Comparison of ENCODE assay signal across 8 cellular contexts in genomic region chr9:88388203-88388885, GRCh38. TPM values are rescaled to one million over a fixed set of nuclear protein-coding genes. Genes with fewer than 3 reads are reported as not detected.
A peak's percentile ranks its signal among the peaks of the same experiment; 100 is the strongest.
DNase-seq lines count a peak whose midpoint lies in the region; ATAC-seq and TF ChIP-seq lines count a peak whose summit lies in the region.

Gene SPIN1 (plus strand): TSS chr9:88388444. CDS start chr9:88426540, 38,096 bp downstream.

- no peaks in the 10 kb centered on the region for H3K27me3 Mint-ChIP-seq in natural killer cell treated with Interleukin-12 subunit alpha and Interleukin-12 subunit beta and Interleukin-15 and Interleukin-18, amount 100 ng/mL, for 72 hours

- peak within 1 kb of the TSS; percentile 95 for H3K4me3 Mint-ChIP-seq in natural killer cell treated with Interleukin-12 subunit alpha and Interleukin-12 subunit beta and Interleukin-15 and Interleukin-18, amount 100 ng/mL, for 72 hours

- no peaks in the 10 kb centered on the region for H3K27me3 ChIP-seq in HUES48 (ENCODE audit: control insufficient read depth, insufficient read depth, low read length)

- H3K9ac ChIP-seq in HUES48 (ENCODE audit: low read depth, low read length), result peak within 1 kb of the TSS; percentile 98

- no peaks in the 10 kb centered on the region for H3K36me3 Mint-ChIP-seq in natural killer cell treated with Interleukin-12 subunit alpha and Interleukin-12 subunit beta and Interleukin-15 and Interleukin-18, amount 100 ng/mL, for 72 hours

- H3K27ac Mint-ChIP-seq in natural killer cell treated with Interleukin-12 subunit alpha and Interleukin-12 subunit beta and Interleukin-15 and Interleukin-18, amount 100 ng/mL, for 72 hours, result peak within 1 kb of the TSS; percentile 89 to 90

- H3K4me1 ChIP-seq in HUES48 (ENCODE audit: control insufficient read depth, insufficient read depth, low read length), result peaks cover 43% of the 10 kb centered on the region

- peak; percentile 0 for DNase-seq in DMS79 (lab: John Stamatoyannopoulos, UW)
- peak; percentile 62 for DNase-seq in RPMI7951 (ENCODE audit: low read depth)
- DNase-seq in activated T-helper 1 cell treated with anti-CD3 and anti-CD28 coated beads, Interleukin-2, amount 50 U/mL, for 16 hours (ENCODE audit: low read depth in 1 of 2, low spot score in 1 of 2), result peak; percentile 70 to 82
- peak; percentile 55 for DNase-seq in fibroblast of mammary gland (ENCODE audit: low read depth)
- peak; percentile 87 for DNase-seq in natural killer cell treated with Interleukin-12 subunit alpha and Interleukin-12 subunit beta and Interleukin-15 and Interleukin-18, amount 100 ng/mL, for 72 hours (ENCODE audit: low spot score)
- peak; percentile 91 for DNase-seq in stimulated activated naive CD8-positive, alpha-beta T cell treated with anti-CD3 and anti-CD28 coated beads, Interleukin-15, Interleukin-2, amounts not matched to agents 100 U/mL and 50 U/mL, for 24 hours

- ATAC-seq in GM21390 (IDR thresholded peaks at IDR 0.05; ENCODE audit: unreplicated experiment), result peak; percentile 80
- peak; percentile 93 to 94 for ATAC-seq in natural killer cell treated with Interleukin-12 subunit alpha and Interleukin-12 subunit beta and Interleukin-15 and Interleukin-18, amount 100 ng/mL, for 72 hours
- ATAC-seq in stimulated activated naive CD8-positive, alpha-beta T cell treated with anti-CD3 and anti-CD28 coated beads, Interleukin-15, Interleukin-2, amounts not matched to agents 100 U/mL and 50 U/mL, for 24 hours, result peak; percentile 95

- H3K4me1 Mint-ChIP-seq in natural killer cell treated with Interleukin-12 subunit alpha and Interleukin-12 subunit beta and Interleukin-15 and Interleukin-18, amount 100 ng/mL, for 72 hours (ENCODE audit: low read depth in 2 of 2), result peaks cover 23 to 36% of the 10 kb centered on the region in 2 donors

- H3K4me3 ChIP-seq in HUES48 (ENCODE audit: low read depth, low read length) (peak within 1 kb of the TSS; percentile 100), fibroblast of mammary gland (ENCODE audit: control insufficient read depth, low read depth, low read length) (peak within 1 kb of the TSS; percentile 74)

- peak within 1 kb of the TSS; percentile 96 for H3K27ac ChIP-seq in HUES48 (ENCODE audit: low read depth, low read length)

- H3K36me3 ChIP-seq in HUES48 (ENCODE audit: control insufficient read depth, insufficient read depth, low read length), result peaks cover 9% of the 10 kb centered on the region

- no peak for TF ChIP-seq CTCF in fibroblast of mammary gland (conservative IDR thresholded peaks at IDR 0.05; ENCODE audit: control insufficient read depth, insufficient read depth, low read depth, low read length)

- H3K9me3 Mint-ChIP-seq in natural killer cell treated with Interleukin-12 subunit alpha and Interleukin-12 subunit beta and Interleukin-15 and Interleukin-18, amount 100 ng/mL, for 72 hours, result no peaks in the 10 kb centered on the region

- H3K9me3 ChIP-seq in HUES48 (ENCODE audit: control insufficient read depth, insufficient read depth, low read length), result no peaks in the 10 kb centered on the region

RNA-seq across cellular contexts. Expression of gene SPIN1, which starts in this region (rescaled TPM):
- 63.5 and 75.9 TPM in 2 replicates for total RNA-seq in RPMI7951 (2014; rRNA removed; shearing (Covaris generic))
- 10 to 100 TPM; 18.6 to 27.8 TPM for total RNA-seq in natural killer cell treated with Interleukin-12 subunit alpha and Interleukin-12 subunit beta and Interleukin-15 and Interleukin-18, amount 100 ng/mL, for 72 hours

Comparison
In these comparisons a context has a peak if more than half of its experiments do, and no peak if none do; other contexts are left out.
1. Peak in every context shown above with its lines: DNase-seq, ATAC-seq, H3K4me3 ChIP-seq and H3K27ac ChIP-seq.
2. DNase-seq: peak in every context shown above with its lines; median percentile 91 in stimulated activated naive CD8-positive, alpha-beta T cell treated with anti-CD3 and anti-CD28 coated beads, Interleukin-15, Interleukin-2, amounts not matched to agents 100 U/mL and 50 U/mL, for 24 hours; 87 in natural killer cell treated with Interleukin-12 subunit alpha and Interleukin-12 subunit beta and Interleukin-15 and Interleukin-18, amount 100 ng/mL, for 72 hours; 76 in activated T-helper 1 cell treated with anti-CD3 and anti-CD28 coated beads, Interleukin-2, amount 50 U/mL, for 16 hours; 62 in RPMI7951; 55 in fibroblast of mammary gland; 0 in DMS79.